Comparison of ENCODE assay signal across 8 cellular contexts in genomic region chr12:56333197-56333678, GRCh38. TPM values are rescaled to one million over a fixed set of nuclear protein-coding genes. Genes with fewer than 3 reads are reported as not detected.
DNase-seq lines count a peak whose midpoint lies in the region; ATAC-seq and TF ChIP-seq lines count a peak whose summit lies in the region.

No MANE protein-coding gene starts in this region.

- intact Hi-C loops in sciatic nerve (cut with DNase I), result no loop called here

- H3K79me2 ChIP-seq in SU-DHL-6 (ENCODE audit: insufficient read depth, low read length), result peaks cover 11% of the 10 kb centered on the region

- H3K36me3 ChIP-seq in SU-DHL-6 (ENCODE audit: low read length), result no peaks in the 10 kb centered on the region

- DNase-seq in foreskin fibroblast (no peak), sciatic nerve (ENCODE audit: low spot score) (no peak), HuH-7 (ENCODE audit: low spot score) (no peak), HuH-7.5 (ENCODE audit: low spot score) (no peak), NCI-H1694 treated with DMSO at 0.1 percent for 48 hours (lab: John Stamatoyannopoulos, UW) (no peak), KG1 (lab: John Stamatoyannopoulos, UW) (no peak)

- H4K20me1 ChIP-seq in SU-DHL-6 (ENCODE audit: low read depth, low read length), result no peaks in the 10 kb centered on the region

- peak; percentile 2 for ATAC-seq in GM21515 (IDR thresholded peaks at IDR 0.05; ENCODE audit: unreplicated experiment)
- ATAC-seq in sciatic nerve, result peak; percentile 16

- no peaks in the 10 kb centered on the region for H3K9me2 ChIP-seq in SU-DHL-6 (replicated peaks; ENCODE audit: insufficient read depth, low read length)

- no peaks in the 10 kb centered on the region for H3K27me3 ChIP-seq in SU-DHL-6 (ENCODE audit: low read length)

- H2AFZ ChIP-seq in SU-DHL-6 (ENCODE audit: low read depth, low read length, severe bottlenecking), result peak overlapping the region; percentile 70

- H3K4me2 ChIP-seq in SU-DHL-6 (ENCODE audit: low read depth, low read length, poor library complexity, severe bottlenecking), result peak overlapping the region; percentile 92

- peak overlapping the region; percentile 76 for H3K9ac ChIP-seq in SU-DHL-6 (ENCODE audit: low read length)

- H3F3A ChIP-seq in SU-DHL-6 (ENCODE audit: insufficient read depth), result peaks cover 27% of the 10 kb centered on the region

- H3K4me3 ChIP-seq in SU-DHL-6 (ENCODE audit: insufficient read depth, low read length, poor library complexity, severe bottlenecking) (peak overlapping the region; percentile 71), foreskin fibroblast (ENCODE audit: low read depth in 1 of 2, low read length in 2 of 2) (peak overlapping the region; percentile 62 to 63)

- TF ChIP-seq CTCF in SU-DHL-6 (IDR thresholded peaks at IDR 0.05; ENCODE audit: insufficient read depth, low read length, poor library complexity, severe bottlenecking) (no peak), foreskin fibroblast (IDR thresholded peaks at IDR 0.05; ENCODE audit: low read depth, low read length) (no peak)

- H3K27ac ChIP-seq in SU-DHL-6 (ENCODE audit: low read depth, low read length), result peak overlapping the region; percentile 86

- no peaks in the 10 kb centered on the region for H3K9me3 ChIP-seq in SU-DHL-6 (ENCODE audit: insufficient read depth, low read length)

RNA-seq across cellular contexts. Expression of gene PAN2, which starts 0.6 kb away (rescaled TPM):
- 101 TPM for total RNA-seq in sciatic nerve

RNA-seq across cellular contexts. Expression of gene IL23A, which starts 5.4 kb away (rescaled TPM):
- total RNA-seq in sciatic nerve, result not detected

RNA-seq across cellular contexts. Expression of gene CNPY2, which starts 17.4 kb away (rescaled TPM):
- 87.3 TPM for total RNA-seq in sciatic nerve

RNA-seq across cellular contexts. Expression of gene STAT2, which starts 26.7 kb away (rescaled TPM):
- total RNA-seq in sciatic nerve, result 195 TPM

RNA-seq across cellular contexts. Expression of gene APOF, which starts 29.4 kb away (rescaled TPM):
- not detected for total RNA-seq in sciatic nerve
